Comparison of ENCODE assay signal across 1 cellular context in genomic region chr14:55383541-55384140, GRCh38.
A peak's percentile ranks its signal among the peaks of the same experiment; 100 is the strongest.
TF ChIP-seq lines count a peak whose summit lies in the region.

No MANE protein-coding gene starts in this region.

TF ChIP-seq in K562, 482 proteins besides CTCF, POLR2A, EP300 and RAD21 (continued from another document and continues in another):
- no peak for TF ChIP-seq ZNF280A (IDR thresholded peaks at IDR 0.05; ENCODE audit: low read depth, partially characterized antibody)
- peak; percentile 22; the same call in 1 of the 2 replicates for TF ChIP-seq ETV5 (CRISPR knock-in tag; IDR thresholded peaks at IDR 0.05; ENCODE audit: low read depth)
- no peak for TF ChIP-seq SIX5 (IDR thresholded peaks at IDR 0.05; ENCODE audit: borderline replicate concordance in 1 of 2, insufficient read depth in 1 of 2, low read depth in 1 of 2, low read length in 2 of 2)
- TF ChIP-seq POLR3G (IDR thresholded peaks at IDR 0.05; ENCODE audit: extremely low read depth, insufficient read length, insufficient replicate concordance), result no peak
- TF ChIP-seq HNRNPH1 (optimal IDR thresholded peaks at IDR 0.05; ENCODE audit: low read depth, low read length), result no peak
- no peak for TF ChIP-seq ZBTB8A (IDR thresholded peaks at IDR 0.05; ENCODE audit: partially characterized antibody)
- peak in 1 of 2 experiments; percentile 70; a peak in 2 of 4 replicates for TF ChIP-seq HDAC1 (IDR thresholded peaks at IDR 0.05)
- TF ChIP-seq NFIX (CRISPR knock-in tag; IDR thresholded peaks at IDR 0.05; ENCODE audit: low read depth), result no peak
- TF ChIP-seq POLR2AphosphoS5 (IDR thresholded peaks at IDR 0.05; ENCODE audit: control insufficient read depth, insufficient read depth, low read depth, low read length), result peak; percentile 91
- TF ChIP-seq CHD7 (IDR thresholded peaks at IDR 0.05; ENCODE audit: low read depth, low read length), result no peak
- 0 out of 2 replicates have a peak, but pooled peaks have one; percentile 32 for TF ChIP-seq KHSRP (IDR thresholded peaks at IDR 0.05)
- no peak for TF ChIP-seq U2AF2 (optimal IDR thresholded peaks at IDR 0.05; ENCODE audit: low read depth, low read length)
- peak; percentile 74; the same call in 1 of the 2 replicates for TF ChIP-seq SMAD3 (CRISPR knock-in tag; conservative IDR thresholded peaks at IDR 0.05)
- TF ChIP-seq NFIC (IDR thresholded peaks at IDR 0.05), result peak; percentile 86
- no peak for TF ChIP-seq RBM34 (IDR thresholded peaks at IDR 0.05; ENCODE audit: borderline replicate concordance, insufficient read depth, low read length)
- TF ChIP-seq NR2C1 (IDR thresholded peaks at IDR 0.05), result no peak
- TF ChIP-seq NR2C1 (tag; IDR thresholded peaks at IDR 0.05), result no peak
- no peak for TF ChIP-seq LCOR (CRISPR knock-in tag; IDR thresholded peaks at IDR 0.05)
- TF ChIP-seq ZNF77 (CRISPR knock-in tag; IDR thresholded peaks at IDR 0.05), result no peak
- TF ChIP-seq ATF7 (IDR thresholded peaks at IDR 0.05), result peak; percentile 30; the same call in 1 of the 2 replicates
- no peak; the same call in 1 of the 2 replicates for TF ChIP-seq MIER1 (IDR thresholded peaks at IDR 0.05; ENCODE audit: low read depth)
- TF ChIP-seq RAD51 (IDR thresholded peaks at IDR 0.05; ENCODE audit: borderline replicate concordance, low read depth), result no peak
- TF ChIP-seq HES1 (IDR thresholded peaks at IDR 0.05; ENCODE audit: low read depth), result no peak
- TF ChIP-seq TSC22D4 (tag; IDR thresholded peaks at IDR 0.05), result no peak
- TF ChIP-seq ZNF57 (CRISPR knock-in tag; IDR thresholded peaks at IDR 0.05), result no peak
- peak; percentile 95 for TF ChIP-seq GATA2 (CRISPR knock-in tag; IDR thresholded peaks at IDR 0.05)
- TF ChIP-seq ZZZ3 (IDR thresholded peaks at IDR 0.05), result no peak
- no peak for TF ChIP-seq SMAD1 (IDR thresholded peaks at IDR 0.05; ENCODE audit: low read depth, low read length, partially characterized antibody)
- TF ChIP-seq FOXA3 (CRISPR knock-in tag; conservative IDR thresholded peaks at IDR 0.05 in 1 of 2, IDR thresholded peaks at IDR 0.05 in 1 of 2), result peak in 1 of 2 experiments; percentile 64; a peak in 2 of 4 replicates
- no peak for TF ChIP-seq HNRNPK (IDR thresholded peaks at IDR 0.05; ENCODE audit: low read depth, low read length, poor library complexity, severe bottlenecking)
- TF ChIP-seq STAT6 (CRISPR knock-in tag; IDR thresholded peaks at IDR 0.05), result no peak
- TF ChIP-seq IRF1 (CRISPR knock-in tag; IDR thresholded peaks at IDR 0.05; ENCODE audit: borderline replicate concordance), result no peak
- TF ChIP-seq SMC3 (conservative IDR thresholded peaks at IDR 0.05; ENCODE audit: insufficient read depth, low read depth, low read length), result no peak
- no peak for TF ChIP-seq MNT (conservative IDR thresholded peaks at IDR 0.05)
- no peak for TF ChIP-seq ZBTB7A (IDR thresholded peaks at IDR 0.05; ENCODE audit: borderline replicate concordance, control insufficient read depth, low read depth, low read length)
- TF ChIP-seq NFATC3 (IDR thresholded peaks at IDR 0.05), result no peak
- TF ChIP-seq HIVEP1 (CRISPR knock-in tag; IDR thresholded peaks at IDR 0.05), result no peak
- no peak for TF ChIP-seq RFX1 (IDR thresholded peaks at IDR 0.05)
- no peak for TF ChIP-seq ZNF764 (CRISPR knock-in tag; IDR thresholded peaks at IDR 0.05; ENCODE audit: low read depth)
- TF ChIP-seq ZNF316 (IDR thresholded peaks at IDR 0.05), result 0 out of 2 replicates have a peak, but pooled peaks have one; percentile 18
- no peak for TF ChIP-seq SP1 (CRISPR knock-in tag; IDR thresholded peaks at IDR 0.05)
- TF ChIP-seq HOMEZ (CRISPR knock-in tag; IDR thresholded peaks at IDR 0.05), result no peak
- TF ChIP-seq MCM3 (IDR thresholded peaks at IDR 0.05), result no peak
- TF ChIP-seq ARID2 (IDR thresholded peaks at IDR 0.05), result 0 out of 2 replicates have a peak, but pooled peaks have one; percentile 9
- peak; percentile 88 for TF ChIP-seq SOX6 (IDR thresholded peaks at IDR 0.05)
